1 cellular context compared by ENCODE assay signal in the genomic region with DNA sequence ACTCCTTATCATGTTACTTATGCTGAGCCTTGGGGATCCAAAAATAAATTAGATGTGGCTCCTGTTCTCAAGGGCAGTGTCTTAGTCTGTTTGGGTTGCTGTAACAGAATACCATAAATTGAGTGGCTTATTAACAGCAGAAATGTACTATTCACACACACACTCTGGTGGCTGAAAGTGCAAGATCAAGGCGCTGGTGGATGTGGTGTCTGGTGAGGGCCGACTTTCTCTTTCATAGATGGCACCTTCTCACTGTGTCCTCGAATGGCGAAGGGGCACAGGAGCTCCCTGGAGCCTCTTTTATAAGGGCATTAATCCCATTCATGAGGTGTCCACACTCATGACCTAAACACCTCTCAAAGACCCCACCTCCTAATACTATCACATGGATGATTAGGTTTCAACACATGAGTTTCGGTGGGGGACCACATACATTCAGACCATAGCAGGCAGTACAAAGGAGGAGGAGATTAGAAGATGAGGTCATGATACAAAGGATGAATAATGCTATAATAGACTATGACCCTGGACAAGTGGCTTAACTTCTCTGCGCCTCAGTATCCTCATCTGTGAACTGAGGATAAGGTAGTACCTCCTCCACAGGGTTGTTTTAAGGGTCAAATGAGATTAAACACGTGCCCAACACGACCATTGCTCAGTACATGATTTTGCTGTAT.
TF ChIP-seq lines count a peak whose summit lies in the region.

No MANE protein-coding gene starts in this region.

TF ChIP-seq in HepG2, 621 proteins besides CTCF, POLR2A, EP300 and RAD21:
- TF ChIP-seq ATF7 (IDR thresholded peaks at IDR 0.05): 0 out of 2 replicates have a peak, but pooled peaks have one; percentile 22
- no peak for TF ChIP-seq ATF7 (CRISPR knock-in tag; IDR thresholded peaks at IDR 0.05)
- TF ChIP-seq DMTF1 (CRISPR knock-in tag; IDR thresholded peaks at IDR 0.05): no peak
